Comparison of ENCODE assay signal across 21 cellular contexts in genomic region chr4:80916770-80917169, GRCh38.
A peak's percentile ranks its signal among the peaks of the same experiment; 100 is the strongest.
DNase-seq lines count a peak whose midpoint lies in the region; ATAC-seq, FAIRE-seq and TF ChIP-seq lines count a peak whose summit lies in the region.
"Had no signal": no experiment of that assay in that cellular context is flagged by ENCODE, and none has a peak within 500 bp of the region (broad histone marks: within the 10 kb centered on the region; RNA-seq: fewer than 3 reads in every experiment).

No MANE protein-coding gene starts in this region.

- H3K9me3 Mint-ChIP-seq in HFFc6: no peaks in the 10 kb centered on the region
- no peaks in the 10 kb centered on the region for H3K9me3 Mint-ChIP-seq in natural killer cell treated with Interleukin-12 subunit alpha and Interleukin-12 subunit beta and Interleukin-15 and Interleukin-18, amount 100 ng/mL, for 72 hours
- H3K9me3 Mint-ChIP-seq: CD4-positive, alpha-beta T cell; CD8-positive, alpha-beta T cell had no signal

- no peaks in the 10 kb centered on the region for H3K36me3 Mint-ChIP-seq in HFFc6 (ENCODE audit: low read depth)
- H3K36me3 Mint-ChIP-seq in natural killer cell treated with Interleukin-12 subunit alpha and Interleukin-12 subunit beta and Interleukin-15 and Interleukin-18, amount 100 ng/mL, for 72 hours: no peaks in the 10 kb centered on the region
- H3K36me3 Mint-ChIP-seq: CD8-positive, alpha-beta T cell had no signal

- H3K4me3 ChIP-seq in liver (ENCODE audit: low read depth in 1 of 3, low read length in 3 of 3): no peak overlapping the region
- no peak overlapping the region for H3K4me3 ChIP-seq in HepG2 (replicated peaks in 1 of 3; ENCODE audit: insufficient read depth in 1 of 3, low read depth in 2 of 3, low read length in 3 of 3)
- H3K4me3 ChIP-seq: A549; BLaER1 treated with 17β-estradiol and CSF1 and Interleukin-3, amounts not matched to agents 10 nM and 100 nM had no signal

- peaks cover 0 to 8% (median 4%) of the 10 kb centered on the region in 4 donors for H3K4me1 ChIP-seq in liver (ENCODE audit: control insufficient read depth in 4 of 4, insufficient read depth in 4 of 4, low read length in 3 of 4)
- no peaks in the 10 kb centered on the region for H3K4me1 ChIP-seq in HepG2 (ENCODE audit: insufficient read depth, low read length)
- H3K4me1 ChIP-seq: A549; BLaER1 treated with 17β-estradiol and CSF1 and Interleukin-3, amounts not matched to agents 10 nM and 100 nM; Caco-2 had no signal

- TF ChIP-seq CTCF in liver (IDR thresholded peaks at IDR 0.05; ENCODE audit: low read depth, low read length, missing input control) (no peak), HepG2 (CRISPR knock-in tag; IDR thresholded peaks at IDR 0.05) (no peak), HFFc6 (IDR thresholded peaks at IDR 0.05) (no peak)

- no peak overlapping the region for H3K4me3 Mint-ChIP-seq in HFFc6
- H3K4me3 Mint-ChIP-seq in natural killer cell treated with Interleukin-12 subunit alpha and Interleukin-12 subunit beta and Interleukin-15 and Interleukin-18, amount 100 ng/mL, for 72 hours: no peak overlapping the region
- H3K4me3 Mint-ChIP-seq: B cell; CD4-positive, alpha-beta T cell; CD8-positive, alpha-beta T cell had no signal

- H3K36me3 ChIP-seq in liver (ENCODE audit: control insufficient read depth in 4 of 4, insufficient read depth in 3 of 4, low read depth in 1 of 4, low read length in 3 of 4) (no peaks in the 10 kb centered on the region), HepG2 (replicated peaks in 1 of 2; ENCODE audit: control insufficient read depth in 1 of 2, insufficient read depth in 2 of 2, low read length in 2 of 2) (no peaks in the 10 kb centered on the region)
- H3K36me3 ChIP-seq: BLaER1 treated with 17β-estradiol and CSF1 and Interleukin-3, amounts not matched to agents 10 nM and 100 nM had no signal

- no TSS peak for BruUV-seq in HepG2 (replicated peaks; lab: Mats Ljungman, UMichigan)

- H3K27ac Mint-ChIP-seq in HFFc6: no peak overlapping the region
- no peak overlapping the region for H3K27ac Mint-ChIP-seq in natural killer cell treated with Interleukin-12 subunit alpha and Interleukin-12 subunit beta and Interleukin-15 and Interleukin-18, amount 100 ng/mL, for 72 hours
- H3K27ac Mint-ChIP-seq: B cell; CD4-positive, alpha-beta T cell; CD8-positive, alpha-beta T cell had no signal

- intact Hi-C loops in HepG2 (cut with micrococcal nuclease; ENCODE audit: unreplicated experiment): no loop called here

- H3K27ac ChIP-seq in liver (ENCODE audit: low read depth in 1 of 2, low read length in 2 of 2) (no peak overlapping the region), HepG2 (ENCODE audit: extremely low read length, insufficient read depth, low read length) (no peak overlapping the region)
- H3K27ac ChIP-seq: 22Rv1; A549; BLaER1 treated with 17β-estradiol and CSF1 and Interleukin-3, amounts not matched to agents 10 nM and 100 nM; C4-2B had no signal

- no peak overlapping the region for H2AFZ ChIP-seq in HepG2 (ENCODE audit: low read length)

- no peaks in the 10 kb centered on the region for H4K20me1 ChIP-seq in HepG2 (ENCODE audit: insufficient read depth, low read length)
- H4K20me1 ChIP-seq: BLaER1 treated with 17β-estradiol and CSF1 and Interleukin-3, amounts not matched to agents 10 nM and 100 nM had no signal

- peaks cover 9% of the 10 kb centered on the region for H3K4me1 Mint-ChIP-seq in HFFc6 (ENCODE audit: low read depth)
- H3K4me1 Mint-ChIP-seq in natural killer cell treated with Interleukin-12 subunit alpha and Interleukin-12 subunit beta and Interleukin-15 and Interleukin-18, amount 100 ng/mL, for 72 hours (ENCODE audit: low read depth in 2 of 2): peaks cover 7 to 20% of the 10 kb centered on the region in 2 donors

- H3K27me3 Mint-ChIP-seq in HFFc6 (ENCODE audit: insufficient read depth): peaks cover 1% of the 10 kb centered on the region
- peaks cover 10 to 22% of the 10 kb centered on the region in 2 donors for H3K27me3 Mint-ChIP-seq in natural killer cell treated with Interleukin-12 subunit alpha and Interleukin-12 subunit beta and Interleukin-15 and Interleukin-18, amount 100 ng/mL, for 72 hours
- H3K27me3 Mint-ChIP-seq: B cell had no signal

- TF ChIP-seq POLR2A in HepG2 (IDR thresholded peaks at IDR 0.05; ENCODE audit: insufficient read depth in 1 of 2, low read depth in 2 of 2, low read length in 2 of 2): no peak

- ATAC-seq in HepG2: no peak
- peak; percentile 51 for ATAC-seq in left lobe of liver
- no peak for ATAC-seq in natural killer cell treated with Interleukin-12 subunit alpha and Interleukin-12 subunit beta and Interleukin-15 and Interleukin-18, amount 100 ng/mL, for 72 hours
- ATAC-seq: A549; CD8-positive, alpha-beta T cell had no signal

- no peak for TF ChIP-seq EP300 in HepG2 (IDR thresholded peaks at IDR 0.05; ENCODE audit: low read depth in 2 of 2, low read length in 2 of 2)
- TF ChIP-seq EP300 in HepG2 (CRISPR knock-in tag; IDR thresholded peaks at IDR 0.05; ENCODE audit: borderline replicate concordance): no peak

- DNase-seq in HepG2 (ENCODE audit: low spot score) (no peak), left lobe of liver (ENCODE audit: low spot score) (no peak), HFFc6 (no peak)
- no peak for DNase-seq in natural killer cell treated with Interleukin-12 subunit alpha and Interleukin-12 subunit beta and Interleukin-15 and Interleukin-18, amount 100 ng/mL, for 72 hours (ENCODE audit: low spot score)
- DNase-seq: AML-193; Caco-2; Calu3; CD4-positive, alpha-beta T cell; CD8-positive, alpha-beta T cell; DMS79 treated with DMSO at 0.1 percent for 48 hours; GF-D8 had no signal

- no peaks in the 10 kb centered on the region for H3K27me3 ChIP-seq in liver (ENCODE audit: control insufficient read depth in 4 of 4, insufficient read depth in 4 of 4, low read length in 3 of 4)
- no peaks in the 10 kb centered on the region for H3K27me3 ChIP-seq in HepG2 (ENCODE audit: control insufficient read depth in 1 of 2, insufficient read depth in 2 of 2, low read length in 2 of 2)
- H3K27me3 ChIP-seq: BLaER1 treated with 17β-estradiol and CSF1 and Interleukin-3, amounts not matched to agents 10 nM and 100 nM had no signal

- H3K79me2 ChIP-seq in HepG2 (ENCODE audit: insufficient read depth, low read length): no peaks in the 10 kb centered on the region

- no peak for FAIRE-seq in HepG2 (lab: Jason Lieb, UNC)
- FAIRE-seq: A549, D721Med, G401.6, GM12891, GM19239 had no signal

- CTCF ChIA-PET in HepG2 (lab: Yijun Ruan, JAX; ENCODE audit: low intra/inter-chr PET ratio, low total read pairs): no interaction called here

- POLR2A ChIA-PET in HepG2 (lab: Yijun Ruan, JAX): no interaction called here

- H3K9me3 ChIP-seq in liver (ENCODE audit: control insufficient read depth in 4 of 4, low read length in 3 of 4): no peaks in the 10 kb centered on the region
- H3K9me3 ChIP-seq in HepG2 (ENCODE audit: low read length): no peaks in the 10 kb centered on the region
- H3K9me3 ChIP-seq: A549; BLaER1 treated with 17β-estradiol and CSF1 and Interleukin-3, amounts not matched to agents 10 nM and 100 nM; Caco-2 had no signal

- WGBS in liver: 54% methylated on average over 3 of the region's 3 CpGs
- WGBS in HepG2 (ENCODE audit: low lambda C conversion rate): under 1% methylated on average over 3 of the region's 3 CpGs

- in situ Hi-C loops in HepG2 (cut with HindIII; ENCODE audit: extremely low pct_ligation_motif_present, low pct_unique_long_range_greater_than_20kb): no loop called here

- no peak overlapping the region for H3K4me2 ChIP-seq in HepG2 (ENCODE audit: low read depth, low read length)
- H3K4me2 ChIP-seq: A549; BLaER1 treated with 17β-estradiol and CSF1 and Interleukin-3, amounts not matched to agents 10 nM and 100 nM had no signal

- TF ChIP-seq RAD21 in liver (IDR thresholded peaks at IDR 0.05) (no peak), HepG2 (CRISPR knock-in tag; IDR thresholded peaks at IDR 0.05) (no peak)

- H3K9ac ChIP-seq in liver (ENCODE audit: low read depth in 1 of 2, low read length in 2 of 2): no peak overlapping the region
- no peak overlapping the region for H3K9ac ChIP-seq in HepG2 (ENCODE audit: insufficient read depth, low read depth, low read length)
- H3K9ac ChIP-seq: BLaER1 treated with 17β-estradiol and CSF1 and Interleukin-3, amounts not matched to agents 10 nM and 100 nM had no signal

TF ChIP-seq in liver, 16 proteins besides CTCF, POLR2A, EP300 and RAD21:
- TF ChIP-seq HNF4A (conservative IDR thresholded peaks at IDR 0.05): peak in 1 of 2 donors; percentile 52
- peak in 1 of 2 donors; percentile 14 for TF ChIP-seq JUND (IDR thresholded peaks at IDR 0.05)
- TF ChIP-seq, protein P1, sequence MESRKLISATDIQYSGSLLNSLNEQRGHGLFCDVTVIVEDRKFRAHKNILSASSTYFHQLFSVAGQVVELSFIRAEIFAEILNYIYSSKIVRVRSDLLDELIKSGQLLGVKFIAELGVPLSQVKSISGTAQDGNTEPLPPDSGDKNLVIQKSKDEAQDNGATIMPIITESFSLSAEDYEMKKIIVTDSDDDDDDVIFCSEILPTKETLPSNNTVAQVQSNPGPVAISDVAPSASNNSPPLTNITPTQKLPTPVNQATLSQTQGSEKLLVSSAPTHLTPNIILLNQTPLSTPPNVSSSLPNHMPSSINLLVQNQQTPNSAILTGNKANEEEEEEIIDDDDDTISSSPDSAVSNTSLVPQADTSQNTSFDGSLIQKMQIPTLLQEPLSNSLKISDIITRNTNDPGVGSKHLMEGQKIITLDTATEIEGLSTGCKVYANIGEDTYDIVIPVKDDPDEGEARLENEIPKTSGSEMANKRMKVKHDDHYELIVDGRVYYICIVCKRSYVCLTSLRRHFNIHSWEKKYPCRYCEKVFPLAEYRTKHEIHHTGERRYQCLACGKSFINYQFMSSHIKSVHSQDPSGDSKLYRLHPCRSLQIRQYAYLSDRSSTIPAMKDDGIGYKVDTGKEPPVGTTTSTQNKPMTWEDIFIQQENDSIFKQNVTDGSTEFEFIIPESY (IDR thresholded peaks at IDR 0.05): no peak
- peak; percentile 18 for TF ChIP-seq YY1 (IDR thresholded peaks at IDR 0.05)
TF ChIP-seq in liver: peak in this region for 3.

TF ChIP-seq in HepG2, 621 proteins besides CTCF, POLR2A, EP300 and RAD21:
- TF ChIP-seq ZNF468 (CRISPR knock-in tag; IDR thresholded peaks at IDR 0.05) (no peak), JARID2 (CRISPR knock-in tag; IDR thresholded peaks at IDR 0.05; ENCODE audit: insufficient replicate concordance) (no peak), ZNF777 (CRISPR knock-in tag; IDR thresholded peaks at IDR 0.05) (no peak), ZNF446 (CRISPR knock-in tag; IDR thresholded peaks at IDR 0.05) (no peak), SIX1 (CRISPR knock-in tag; IDR thresholded peaks at IDR 0.05; ENCODE audit: borderline replicate concordance) (no peak), MAFF (IDR thresholded peaks at IDR 0.05; ENCODE audit: low read depth, low read length) (no peak), BHLHE40 (IDR thresholded peaks at IDR 0.05; ENCODE audit: low read length) (no peak), ZNF235 (CRISPR knock-in tag; IDR thresholded peaks at IDR 0.05; ENCODE audit: borderline replicate concordance) (no peak), NFE2L1 (CRISPR knock-in tag; IDR thresholded peaks at IDR 0.05; ENCODE audit: borderline replicate concordance) (no peak), GTF3A (CRISPR knock-in tag; conservative IDR thresholded peaks at IDR 0.05) (no peak), FLYWCH1 (CRISPR knock-in tag; IDR thresholded peaks at IDR 0.05) (no peak)
